8 cellular contexts compared by ENCODE assay signal in genomic region chr3:139388961-139389551, GRCh38. TPM values are rescaled to one million over a fixed set of nuclear protein-coding genes. Genes with fewer than 3 reads are reported as not detected.
A peak's percentile ranks its signal among the peaks of the same experiment; 100 is the strongest.
DNase-seq lines count a peak whose midpoint lies in the region; ATAC-seq, FAIRE-seq and TF ChIP-seq lines count a peak whose summit lies in the region.

No MANE protein-coding gene starts in this region.

- H3K27me3 ChIP-seq in BE2C (no peaks in the 10 kb centered on the region), left ventricle myocardium inferior (ENCODE audit: low read depth) (no peaks in the 10 kb centered on the region)

- peak; percentile 40 for ATAC-seq in GM19324 (IDR thresholded peaks at IDR 0.05; ENCODE audit: low FRiP score, unreplicated experiment)
- ATAC-seq in activated T-helper 17 cell treated with anti-CD3 and anti-CD28 coated beads, Interleukin-2, amount 50 U/mL, for 72 hours (replicated peaks): peak; percentile 27

- DNase-seq in BE2C (no peak), HTR-8/SVneo (ENCODE audit: insufficient read length, low spot score) (peak; percentile 7), left ventricle myocardium inferior (no peak), SKM-1 (lab: John Stamatoyannopoulos, UW; ENCODE audit: unreplicated experiment) (no peak), KG1 (lab: John Stamatoyannopoulos, UW) (no peak)

- H3K4me3 Mint-ChIP-seq in activated T-helper 17 cell treated with anti-CD3 and anti-CD28 coated beads, Interleukin-2, amount 50 U/mL, for 72 hours: peak overlapping the region; percentile 98

- H3K4me1 ChIP-seq in BE2C (peaks cover 4% of the 10 kb centered on the region; the same call in 1 of the 2 replicates), left ventricle myocardium inferior (peaks cover 90% of the 10 kb centered on the region)

- H3K27ac ChIP-seq in left ventricle myocardium inferior (replicated peaks) (peak overlapping the region; percentile 94), skin epidermis (peak overlapping the region; percentile 42 to 99 (median 96))

- intact Hi-C loops in left ventricle myocardium inferior (cut with micrococcal nuclease): no loop called here

- TF ChIP-seq CTCF in BE2C (IDR thresholded peaks at IDR 0.05; ENCODE audit: low read depth, low read length) (no peak), left ventricle myocardium inferior (IDR thresholded peaks at IDR 0.05; ENCODE audit: borderline replicate concordance) (no peak)

- no peaks in the 10 kb centered on the region for H3K27me3 Mint-ChIP-seq in activated T-helper 17 cell treated with anti-CD3 and anti-CD28 coated beads, Interleukin-2, amount 50 U/mL, for 72 hours

- peaks cover 32% of the 10 kb centered on the region for H3K36me3 Mint-ChIP-seq in activated T-helper 17 cell treated with anti-CD3 and anti-CD28 coated beads, Interleukin-2, amount 50 U/mL, for 72 hours (ENCODE audit: low read depth)

- H3K9me3 ChIP-seq in BE2C (no peaks in the 10 kb centered on the region), left ventricle myocardium inferior (replicated peaks) (no peaks in the 10 kb centered on the region)

- H3K4me1 Mint-ChIP-seq in activated T-helper 17 cell treated with anti-CD3 and anti-CD28 coated beads, Interleukin-2, amount 50 U/mL, for 72 hours: peaks cover 23% of the 10 kb centered on the region

- no peaks in the 10 kb centered on the region for H3K9me3 Mint-ChIP-seq in activated T-helper 17 cell treated with anti-CD3 and anti-CD28 coated beads, Interleukin-2, amount 50 U/mL, for 72 hours

- peak overlapping the region; percentile 94 for H3K4me3 ChIP-seq in BE2C (ENCODE audit: low read depth, low read length)
- peak overlapping the region; percentile 77 for H3K4me3 ChIP-seq in left ventricle myocardium inferior
- peak overlapping the region; percentile 63 to 100 (median 94) for H3K4me3 ChIP-seq in skin epidermis

- no peak for FAIRE-seq in HTR-8/SVneo (lab: Jason Lieb, UNC)

- H3K27ac Mint-ChIP-seq in activated T-helper 17 cell treated with anti-CD3 and anti-CD28 coated beads, Interleukin-2, amount 50 U/mL, for 72 hours: peak overlapping the region; percentile 100

- H3K36me3 ChIP-seq in BE2C (no peaks in the 10 kb centered on the region), left ventricle myocardium inferior (peaks cover 10% of the 10 kb centered on the region)

RNA-seq across cellular contexts. Expression of gene COPB2, which starts 0.4 kb away (rescaled TPM):
- polyA plus RNA-seq in BE2C (2012; ENCODE audit: insufficient read depth, insufficient read length, low read depth): 98.0 TPM
- 100 to 1,000 TPM in 1 of 2 donors, 10 to 100 TPM in 1; 85.4 to 101 TPM for total RNA-seq in activated T-helper 17 cell treated with anti-CD3 and anti-CD28 coated beads, Interleukin-2, amount 50 U/mL, for 72 hours
- total RNA-seq in left ventricle myocardium inferior: 68.8 TPM

RNA-seq across cellular contexts. Expression of gene MRPS22, which starts 45.2 kb away (rescaled TPM):
- polyA plus RNA-seq in BE2C (2012; ENCODE audit: insufficient read depth, insufficient read length, low read depth): 41.1 TPM
- 10 to 100 TPM; 49.2 to 53.4 TPM for total RNA-seq in activated T-helper 17 cell treated with anti-CD3 and anti-CD28 coated beads, Interleukin-2, amount 50 U/mL, for 72 hours
- total RNA-seq in left ventricle myocardium inferior: 87.7 TPM
